ENCODE assay signal across 25 cellular contexts in genomic region chr3:12924437-12924836, GRCh38.
DNase-seq lines count a peak whose midpoint lies in the region; ATAC-seq and TF ChIP-seq lines count a peak whose summit lies in the region.
"Had no signal": no experiment of that assay in that cellular context is flagged by ENCODE, and none has a peak within 500 bp of the region (broad histone marks: within the 10 kb centered on the region; RNA-seq: fewer than 3 reads in every experiment).

No MANE protein-coding gene starts in this region.

- peak overlapping the region in 8 of 11 experiments; percentile 46 to 69 (median 58); a peak in 13 of 22 replicates for H3K9ac ChIP-seq in BLaER1 treated with 17β-estradiol and CSF1 and Interleukin-3, amounts not matched to agents 10 nM and 100 nM
- H3K9ac ChIP-seq: SK-N-SH had no signal

- H3K27me3 ChIP-seq in BLaER1 treated with 17β-estradiol and CSF1 and Interleukin-3, amounts not matched to agents 10 nM and 100 nM: no peaks in the 10 kb centered on the region
- H3K27me3 ChIP-seq: heart left ventricle, vagina had no signal

- ATAC-seq in T-helper 17 cell: no peak
- ATAC-seq in naive B cell (ENCODE audit: low read depth in 2 of 2): peak; percentile 72 to 77
- ATAC-seq in HG03175 (IDR thresholded peaks at IDR 0.05; ENCODE audit: unreplicated experiment): no peak
- ATAC-seq in GM19023 (IDR thresholded peaks at IDR 0.05; ENCODE audit: unreplicated experiment): no peak
- ATAC-seq: heart left ventricle had no signal

- peak overlapping the region; percentile 74 to 99 (median 94) for H3K4me2 ChIP-seq in BLaER1 treated with 17β-estradiol and CSF1 and Interleukin-3, amounts not matched to agents 10 nM and 100 nM
- H3K4me2 ChIP-seq: SK-N-SH had no signal

- peak overlapping the region in 7 of 10 experiments; percentile 24 to 52 (median 33); a peak in 11 of 20 replicates for H3K4me3 ChIP-seq in BLaER1 treated with 17β-estradiol and CSF1 and Interleukin-3, amounts not matched to agents 10 nM and 100 nM
- H3K4me3 ChIP-seq: HAP-1, heart left ventricle, vagina had no signal

- H3K9me3 ChIP-seq in BLaER1 treated with 17β-estradiol and CSF1 and Interleukin-3, amounts not matched to agents 10 nM and 100 nM (replicated peaks in 1 of 11): no peaks in the 10 kb centered on the region
- no peaks in the 10 kb centered on the region for H3K9me3 ChIP-seq in T-helper 17 cell (ENCODE audit: control insufficient read depth, low read length, poor library complexity, severe bottlenecking)
- H3K9me3 ChIP-seq: HAP-1, heart left ventricle, SK-N-SH, vagina had no signal

- H3K4me1 Mint-ChIP-seq in T-helper 17 cell: peaks cover 21% of the 10 kb centered on the region
- H3K4me1 Mint-ChIP-seq in naive B cell: peaks cover 18 to 38% (median 34%) of the 10 kb centered on the region in 3 donors

- H3K27me3 Mint-ChIP-seq in T-helper 17 cell: no peaks in the 10 kb centered on the region
- no peaks in the 10 kb centered on the region for H3K27me3 Mint-ChIP-seq in naive B cell
- H3K27me3 Mint-ChIP-seq: brain; naive thymus-derived CD8-positive, alpha-beta T cell had no signal

- H3K4me1 ChIP-seq in BLaER1 treated with 17β-estradiol and CSF1 and Interleukin-3, amounts not matched to agents 10 nM and 100 nM: peaks cover 76 to 100% (median 95%) of the 10 kb centered on the region in 10 experiments
- H3K4me1 ChIP-seq: HAP-1 had no signal

- H3K27ac Mint-ChIP-seq in T-helper 17 cell (peak overlapping the region; percentile 47), naive B cell (peak overlapping the region in 4 of 6 donors; percentile 47 to 88 (median 68))

- no peaks in the 10 kb centered on the region for H3K9me3 Mint-ChIP-seq in naive B cell
- H3K9me3 Mint-ChIP-seq: brain; naive thymus-derived CD8-positive, alpha-beta T cell had no signal

- DNase-seq in GM13977 (ENCODE audit: low spot score): peak; percentile 62
- no peak for DNase-seq in T-helper 17 cell
- peak; percentile 25 for DNase-seq in naive B cell
- DNase-seq in NCI-H1092 treated with DMSO at 0.1 percent for 48 hours (lab: John Stamatoyannopoulos, UW): no peak
- no peak for DNase-seq in DMS79 treated with DMSO at 0.1 percent for 48 hours (lab: John Stamatoyannopoulos, UW)
- DNase-seq: activated CD4-positive, alpha-beta T cell treated with anti-CD3 and anti-CD28 coated beads, Interleukin-2, amount 50 U/mL, for 4 hours; activated effector memory CD4-positive, alpha-beta T cell treated with Interleukin-2 at 50 U/mL for 16 hours; effector CD4-positive, alpha-beta T cell; heart left ventricle; IMR-90; mesendoderm; naive thymus-derived CD8-positive, alpha-beta T cell; NCI-H1105; NCI-H2081; NCI-H226; NCI-H748 treated with DMSO at 0.1 percent for 48 hours; SK-N-SH; stimulated activated CD4-positive, alpha-beta T cell treated with anti-CD3 and anti-CD28 coated beads, Interleukin-2, amount 100 ng/mL, for 48 hours; stimulated activated naive CD4-positive, alpha-beta T cell had no signal

- in situ Hi-C loops in GM13977 (cut with MboI; ENCODE audit: low pct_unique_long_range_greater_than_20kb, low sequenced_read_pairs, unreplicated experiment): no loop called here

- H4K20me1 ChIP-seq in BLaER1 treated with 17β-estradiol and CSF1 and Interleukin-3, amounts not matched to agents 10 nM and 100 nM: peaks cover 91 to 100% (median 100%) of the 10 kb centered on the region in 11 experiments

- peak overlapping the region in 8 of 11 experiments; percentile 33 to 72 (median 61); a peak in 15 of 22 replicates for H3K27ac ChIP-seq in BLaER1 treated with 17β-estradiol and CSF1 and Interleukin-3, amounts not matched to agents 10 nM and 100 nM
- H3K27ac ChIP-seq: vagina had no signal

- no peak for TF ChIP-seq CTCF in GM13977 (IDR thresholded peaks at IDR 0.05; ENCODE audit: extremely low read depth, insufficient read depth, missing control alignments)

- H3K4me3 Mint-ChIP-seq in T-helper 17 cell (no peak overlapping the region), naive B cell (peak overlapping the region in 2 of 8 donors; percentile 19 to 43)
- H3K4me3 Mint-ChIP-seq: brain; naive thymus-derived CD8-positive, alpha-beta T cell had no signal

- H3K36me3 ChIP-seq in BLaER1 treated with 17β-estradiol and CSF1 and Interleukin-3, amounts not matched to agents 10 nM and 100 nM: peaks cover 14 to 100% (median 63%) of the 10 kb centered on the region in 11 experiments; a peak in 21 of 22 replicates

- H3K36me3 Mint-ChIP-seq in T-helper 17 cell (ENCODE audit: low read depth): peaks cover 4% of the 10 kb centered on the region
- peaks cover 5 to 12% of the 10 kb centered on the region in 2 donors for H3K36me3 Mint-ChIP-seq in naive B cell

Comparison
In these comparisons a context has a peak if more than half of its experiments do, and no peak if none do; other contexts are left out.
1. DNase-seq: peak in GM13977 (single experiment) and naive B cell (single experiment); none in T-helper 17 cell (0 of 3), NCI-H1092 treated with DMSO at 0.1 percent for 48 hours (single experiment) and DMS79 treated with DMSO at 0.1 percent for 48 hours (single experiment).
2. ATAC-seq: peak in naive B cell (2 of 2); none in T-helper 17 cell (single experiment), HG03175 (single experiment) and GM19023 (single experiment).